8 cellular contexts compared by ENCODE assay signal in the genomic region with DNA sequence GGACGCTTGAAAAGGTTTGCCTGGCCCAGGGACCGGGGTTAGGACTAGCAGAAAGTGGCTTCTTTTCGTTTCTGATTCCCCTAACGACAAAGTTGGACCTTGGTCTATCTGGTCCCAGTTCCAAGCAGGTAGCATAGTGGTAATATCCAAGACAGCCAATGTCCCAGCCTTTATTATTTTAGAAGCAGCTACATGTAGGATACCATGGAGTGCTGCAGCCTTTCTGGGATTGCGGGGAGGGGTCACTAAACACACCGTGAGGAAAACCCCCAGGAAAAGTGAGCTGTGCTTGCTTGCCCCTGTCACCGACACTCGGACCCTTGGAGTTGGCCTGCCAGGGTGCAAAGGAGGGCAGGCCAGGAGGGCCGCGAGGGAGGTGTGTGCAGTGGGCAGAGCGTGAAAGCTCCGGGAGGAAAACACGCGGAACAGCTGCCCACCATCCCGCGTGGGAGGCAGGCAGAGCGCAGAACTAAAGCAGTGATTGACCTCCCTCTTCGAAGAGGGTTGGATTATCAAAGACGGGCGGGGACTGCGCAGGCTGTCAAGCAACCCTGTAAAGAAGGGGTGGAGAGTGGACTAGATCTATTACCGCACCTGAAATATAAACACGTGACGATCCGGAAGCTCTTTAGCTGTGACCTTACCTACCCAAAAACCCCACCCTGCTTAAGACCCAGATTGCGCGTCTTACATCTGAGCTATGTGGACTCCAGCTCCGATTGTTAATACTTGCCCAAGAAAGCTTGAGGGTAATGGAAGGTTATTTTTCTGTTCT. TPM values are rescaled to one million over a fixed set of nuclear protein-coding genes. Genes with fewer than 3 reads are reported as not detected.
DNase-seq lines count a peak whose midpoint lies in the region; ATAC-seq, FAIRE-seq and TF ChIP-seq lines count a peak whose summit lies in the region.

No MANE protein-coding gene starts in this region.

- H3K4me2 ChIP-seq in mammary epithelial cell (ENCODE audit: insufficient read depth, low read depth, low read length) (peak overlapping the region; percentile 99), keratinocyte (ENCODE audit: control insufficient read depth, extremely low read depth, insufficient read depth, low read depth, low read length) (peak overlapping the region; percentile 96)

- CTCF ChIA-PET in mammary epithelial cell (lab: Charles Lee; ENCODE audit: low non-redundant PET) = interaction anchor here (0.5 kb wide), 1 partner anchor 151 kb away, joined by 3 read pairs; no protein-coding TSS in a partner anchor

- peak; percentile 44 for ATAC-seq in GM21723 (IDR thresholded peaks at IDR 0.05; ENCODE audit: unreplicated experiment)

- H3K36me3 ChIP-seq in KOPT-K1 (ENCODE audit: insufficient read depth, low read length) = no peaks in the 10 kb centered on the region
- no peaks in the 10 kb centered on the region for H3K36me3 ChIP-seq in mammary epithelial cell (ENCODE audit: insufficient read depth, low read length)
- no peaks in the 10 kb centered on the region for H3K36me3 ChIP-seq in keratinocyte (ENCODE audit: control insufficient read depth in 2 of 2, extremely low read depth in 1 of 2, insufficient read depth in 2 of 2, low read length in 2 of 2)

- 1% methylated on average over 17 of the region's 28 CpGs for WGBS in mammary epithelial cell (ENCODE audit: low coverage, missing lambda C conversion rate)

- dilution Hi-C loops in mammary epithelial cell (cut with HindIII; ENCODE audit: low sequenced_read_pairs) = no loop called here
- dilution Hi-C loops in keratinocyte (cut with MboI; ENCODE audit: extremely low pct_ligation_motif_present, low sequenced_read_pairs) = no loop called here

- H3K9ac ChIP-seq in mammary epithelial cell (ENCODE audit: insufficient read depth, low read length) (peak overlapping the region; percentile 93), keratinocyte (ENCODE audit: control insufficient read depth, extremely low read depth, insufficient read depth, low read length) (peak overlapping the region; percentile 88)

- H3K27ac ChIP-seq in KOPT-K1 (ENCODE audit: low read depth, low read length, poor library complexity, severe bottlenecking) = peak overlapping the region; percentile 76
- peak overlapping the region; percentile 82 for H3K27ac ChIP-seq in mammary epithelial cell (ENCODE audit: insufficient read depth, low read depth, low read length)
- H3K27ac ChIP-seq in keratinocyte (ENCODE audit: control insufficient read depth, insufficient read depth, low read length) = peak overlapping the region; percentile 82

- no peak for TF ChIP-seq CTCF in mammary epithelial cell (conservative IDR thresholded peaks at IDR 0.05 in 1 of 2, IDR thresholded peaks at IDR 0.05 in 1 of 2; ENCODE audit: extremely low read depth in 1 of 2, insufficient read depth in 1 of 2, low read depth in 1 of 2, low read length in 2 of 2)
- TF ChIP-seq CTCF in keratinocyte (optimal IDR thresholded peaks at IDR 0.05 in 1 of 3, IDR thresholded peaks at IDR 0.05 in 1 of 3, conservative IDR thresholded peaks at IDR 0.05 in 1 of 3; ENCODE audit: extremely low read depth in 1 of 3, insufficient read depth in 2 of 3, low read length in 3 of 3) = no peak

- peaks cover 35% of the 10 kb centered on the region for H3K4me1 ChIP-seq in mammary epithelial cell (ENCODE audit: insufficient read depth, low read length)
- peaks cover 28% of the 10 kb centered on the region for H3K4me1 ChIP-seq in keratinocyte (ENCODE audit: control insufficient read depth, extremely low read depth, insufficient read depth, low read length)

- H4K20me1 ChIP-seq in mammary epithelial cell (ENCODE audit: insufficient read depth, low read length) = no peaks in the 10 kb centered on the region
- no peaks in the 10 kb centered on the region for H4K20me1 ChIP-seq in keratinocyte (ENCODE audit: control insufficient read depth, extremely low read depth, insufficient read depth, low read length)

- BruUV-seq in mammary epithelial cell (replicated peaks; lab: Mats Ljungman, UMichigan) = no TSS peak

- H3K79me2 ChIP-seq in mammary epithelial cell (ENCODE audit: insufficient read depth, low read length) (peaks cover 48% of the 10 kb centered on the region), keratinocyte (ENCODE audit: control insufficient read depth, insufficient read depth, low read length) (peaks cover 41% of the 10 kb centered on the region)

- peak overlapping the region; percentile 98 for H2AFZ ChIP-seq in mammary epithelial cell (ENCODE audit: low read depth, low read length)
- peak overlapping the region; percentile 89 for H2AFZ ChIP-seq in keratinocyte (ENCODE audit: control insufficient read depth, low read length)

- H3K27me3 ChIP-seq in mammary epithelial cell (ENCODE audit: insufficient read depth, low read length) = no peaks in the 10 kb centered on the region
- H3K27me3 ChIP-seq in keratinocyte (ENCODE audit: control insufficient read depth, extremely low read depth, insufficient read depth, low read length) = no peaks in the 10 kb centered on the region

- intact Hi-C loops in mammary epithelial cell (cut with micrococcal nuclease) = loop anchor here (1.0 to 5.0 kb wide), 5 partner anchors 27 to 260 kb away; no protein-coding TSS in a partner anchor

- H3K9me3 ChIP-seq in KOPT-K1 (ENCODE audit: insufficient read depth, low read length, poor library complexity, severe bottlenecking) (peaks cover 1% of the 10 kb centered on the region), mammary epithelial cell (replicated peaks; ENCODE audit: insufficient read depth, low read length) (no peaks in the 10 kb centered on the region), keratinocyte (ENCODE audit: control insufficient read depth, low read depth, low read length) (no peaks in the 10 kb centered on the region)

- peak; percentile 17 for FAIRE-seq in keratinocyte (lab: Jason Lieb, UNC)

- peak; percentile 74 for DNase-seq in G401 (ENCODE audit: low spot score)
- peak in 3 of 5 experiments; percentile 37 to 79 (median 38) for DNase-seq in T-helper 2 cell
- peak; percentile 72 for DNase-seq in mammary epithelial cell
- DNase-seq in keratinocyte (ENCODE audit: low read depth, low spot score) = peak; percentile 30
- DNase-seq in stimulated activated CD4-positive, alpha-beta T cell treated with anti-CD3 and anti-CD28 coated beads, Interleukin-2, amount 100 ng/mL, for 24 hours = peak; percentile 32 to 43
- DNase-seq in AG08395 (ENCODE audit: low spot score) = no peak

- in situ Hi-C loops in G401 (cut with HindIII; ENCODE audit: low sequenced_read_pairs) (no loop called here), mammary epithelial cell (cut with MboI; ENCODE audit: low sequenced_read_pairs in 2 of 2) (loop anchor here in 1 of 2 donors (10.0 kb wide), 1 partner anchor 53 kb away; no protein-coding TSS in a partner anchor)

- peak overlapping the region; percentile 81 to 94 (median 89) for H3K4me3 ChIP-seq in mammary epithelial cell (replicated peaks in 1 of 3; ENCODE audit: insufficient read depth in 1 of 3, low read depth in 2 of 3, low read length in 3 of 3)
- H3K4me3 ChIP-seq in keratinocyte (ENCODE audit: control insufficient read depth in 2 of 3, extremely low read depth in 1 of 3, insufficient read depth in 2 of 3, low read depth in 1 of 3, low read length in 3 of 3) = peak overlapping the region; percentile 71 to 89 (median 88)

- H3K9me1 ChIP-seq in keratinocyte (ENCODE audit: control insufficient read depth, extremely low read depth, insufficient read depth, low read length) = no peaks in the 10 kb centered on the region

RNA-seq across cellular contexts. Expression of gene MAP4K3, which starts 0.6 kb away (rescaled TPM):
- 36.8 and 49.5 TPM in 2 replicates for total RNA-seq in G401 (2014; rRNA removed; shearing (Covaris generic))
- 10 to 100 TPM; 25.7 to 43.3 TPM for total RNA-seq in mammary epithelial cell
- polyA plus RNA-seq in mammary epithelial cell (9.2 TPM), keratinocyte (10.3 to 19.4 TPM (median 11.9 TPM) in 3 replicates)
- polyA minus RNA-seq in mammary epithelial cell (8.3 TPM), keratinocyte (3.4 to 25.3 TPM (median 7.4 TPM) in 3 replicates)
- 36.8 TPM for polyA plus RNA-seq in keratinocyte (2011; ENCODE audit: low read depth)
- polyA plus RNA-seq in keratinocyte (2011; cell fraction: cytosol; rRNA removed) = 6.5 and 14.4 TPM in 2 replicates
- polyA plus RNA-seq in keratinocyte (2011; cell fraction: nucleus; rRNA removed) = 18.7 and 27.0 TPM in 2 replicates
- 8.9 and 12.2 TPM in 2 replicates for polyA plus RNA-seq in keratinocyte (2012; ENCODE audit: low replicate concordance)
- 6.1 TPM for polyA minus RNA-seq in keratinocyte (2011; cell fraction: cytosol; rRNA and poly(A)+ RNA removed)
- polyA minus RNA-seq in keratinocyte (2011; cell fraction: nucleus; rRNA and poly(A)+ RNA removed) = 27.2 and 60.7 TPM in 2 replicates
